In the genomic region with DNA sequence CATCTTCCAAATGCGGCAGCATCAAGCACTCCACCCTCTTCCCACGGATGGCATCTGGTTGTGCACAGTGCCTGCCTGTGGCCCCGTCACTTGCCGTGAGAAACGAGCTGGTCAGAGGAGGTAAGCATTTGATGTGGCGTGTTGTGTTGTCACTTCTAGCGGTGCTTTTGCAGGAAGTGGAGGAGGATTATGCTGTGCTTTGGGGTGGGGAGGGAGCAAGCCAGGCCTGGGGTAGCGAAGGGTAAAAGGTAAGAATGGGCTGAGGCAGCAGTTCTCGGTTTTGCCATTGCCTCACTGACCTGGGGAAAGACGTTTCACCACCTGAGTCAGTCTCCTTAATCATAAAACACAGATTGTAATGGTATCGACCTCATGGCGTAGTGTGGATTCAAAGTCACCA, we compare ENCODE assay signal across 9 cellular contexts. TPM values are rescaled to one million over a fixed set of nuclear protein-coding genes. Genes with fewer than 3 reads are reported as not detected.
DNase-seq lines count a peak whose midpoint lies in the region; ATAC-seq and TF ChIP-seq lines count a peak whose summit lies in the region.
"Had no signal": no experiment of that assay in that cellular context is flagged by ENCODE, and none has a peak within 500 bp of the region (broad histone marks: within the 10 kb centered on the region; RNA-seq: fewer than 3 reads in every experiment).

No MANE protein-coding gene starts in this region.

- H3K4me3 Mint-ChIP-seq in activated CD4-positive, alpha-beta T cell treated with anti-CD3 and anti-CD28 coated beads for 36 hours, result peak overlapping the region; percentile 83
- H3K4me3 Mint-ChIP-seq in activated naive CD8-positive, alpha-beta T cell treated with anti-CD3 and anti-CD28 coated beads, Interleukin-2, amount 50 U/mL, for 24 hours, result peak overlapping the region; percentile 73

- H3K4me1 Mint-ChIP-seq in activated CD4-positive, alpha-beta T cell treated with anti-CD3 and anti-CD28 coated beads for 36 hours, result peaks cover 58% of the 10 kb centered on the region
- peaks cover 60% of the 10 kb centered on the region for H3K4me1 Mint-ChIP-seq in activated naive CD8-positive, alpha-beta T cell treated with anti-CD3 and anti-CD28 coated beads, Interleukin-2, amount 50 U/mL, for 24 hours

- no peaks in the 10 kb centered on the region for H3K27me3 Mint-ChIP-seq in activated CD4-positive, alpha-beta T cell treated with anti-CD3 and anti-CD28 coated beads for 36 hours
- H3K27me3 Mint-ChIP-seq in activated naive CD8-positive, alpha-beta T cell treated with anti-CD3 and anti-CD28 coated beads, Interleukin-2, amount 50 U/mL, for 24 hours, result no peaks in the 10 kb centered on the region

- H3K27ac Mint-ChIP-seq in activated CD4-positive, alpha-beta T cell treated with anti-CD3 and anti-CD28 coated beads for 36 hours, result peak overlapping the region; percentile 94
- H3K27ac Mint-ChIP-seq in activated naive CD8-positive, alpha-beta T cell treated with anti-CD3 and anti-CD28 coated beads, Interleukin-2, amount 50 U/mL, for 24 hours, result peak overlapping the region; percentile 89

- no peaks in the 10 kb centered on the region for H3K9me3 Mint-ChIP-seq in activated CD4-positive, alpha-beta T cell treated with anti-CD3 and anti-CD28 coated beads for 36 hours (ENCODE audit: low read depth)
- H3K9me3 Mint-ChIP-seq in activated naive CD8-positive, alpha-beta T cell treated with anti-CD3 and anti-CD28 coated beads, Interleukin-2, amount 50 U/mL, for 24 hours, result no peaks in the 10 kb centered on the region

- TF ChIP-seq CTCF in DND-41 (IDR thresholded peaks at IDR 0.05; ENCODE audit: borderline replicate concordance, extremely low read depth, low read length, poor library complexity, severe bottlenecking) (no peak), PC-9 (conservative IDR thresholded peaks at IDR 0.05) (no peak), tibial artery (IDR thresholded peaks at IDR 0.05) (no peak)

- intact Hi-C loops in activated CD4-positive, alpha-beta T cell treated with anti-CD3 and anti-CD28 coated beads for 36 hours (cut with DNase I, micrococcal nuclease), result loop anchor here (1.0 to 5.0 kb wide), 10 partner anchors 105 to 854 kb away; a partner anchor contains a TSS
- intact Hi-C loops in PC-9 (cut with micrococcal nuclease; ENCODE audit: unreplicated experiment) (no loop called here), tibial artery (cut with DNase I; ENCODE audit: low total_unique reads) (no loop called here)

- POLR2A ChIA-PET in activated CD4-positive, alpha-beta T cell treated with anti-CD3 and anti-CD28 coated beads for 36 hours (lab: Charles Lee), result interaction anchor here (0.5 to 1.3 kb wide), 4 partner anchors 13 to 128 kb away, joined by 4 to 6 read pairs (median 5); no protein-coding TSS in a partner anchor
- POLR2A ChIA-PET in PC-9 (lab: Charles Lee; ENCODE audit: unreplicated experiment), result interaction anchor here (0.5 kb wide), 1 partner anchor 939 kb away, joined by 7 read pairs; no protein-coding TSS in a partner anchor

- H3K4me2 ChIP-seq in DND-41 (ENCODE audit: insufficient read depth, low read length), result no peak overlapping the region
- H3K4me2 ChIP-seq in PC-9, result no peak overlapping the region

- no TSS peak for BruUV-seq in PC-9 (replicated peaks; lab: Mats Ljungman, UMichigan)

- H3K4me1 ChIP-seq in DND-41 (ENCODE audit: insufficient read depth, low read length) (peaks cover 55% of the 10 kb centered on the region), PC-9 (replicated peaks; ENCODE audit: insufficient read depth) (no peaks in the 10 kb centered on the region), tibial artery (peaks cover 0 to 29% (median 14%) of the 10 kb centered on the region in 4 donors)

- H4K20me1 ChIP-seq in DND-41 (ENCODE audit: insufficient read depth, low read length) (peaks cover 8% of the 10 kb centered on the region; the same call in 1 of the 2 replicates), PC-9 (ENCODE audit: insufficient read depth) (peaks cover 18% of the 10 kb centered on the region)

- peak; percentile 41 for ATAC-seq in DND-41 (ENCODE audit: insufficient read depth, low read depth)
- ATAC-seq in activated CD4-positive, alpha-beta T cell treated with anti-CD3 and anti-CD28 coated beads for 36 hours, result peak; percentile 69
- peak; percentile 60 for ATAC-seq in activated naive CD8-positive, alpha-beta T cell treated with anti-CD3 and anti-CD28 coated beads, Interleukin-2, amount 50 U/mL, for 24 hours

- CTCF ChIA-PET in activated CD4-positive, alpha-beta T cell treated with anti-CD3 and anti-CD28 coated beads for 36 hours (lab: Charles Lee), result interaction anchor here (0.6 to 2.4 kb wide), 11 partner anchors 13 to 243 kb away, joined by 3 to 8 read pairs (median 3); no protein-coding TSS in a partner anchor
- CTCF ChIA-PET in PC-9 (lab: Charles Lee), result interaction anchor here (0.6 kb wide), 1 partner anchor 128 kb away, joined by 3 read pairs; no protein-coding TSS in a partner anchor

- H3K79me2 ChIP-seq in DND-41 (ENCODE audit: insufficient read depth, low read length) (peaks cover 23% of the 10 kb centered on the region), PC-9 (ENCODE audit: low read depth) (no peaks in the 10 kb centered on the region)

- H3K9me2 ChIP-seq in PC-9 (ENCODE audit: insufficient read depth), result no peaks in the 10 kb centered on the region

- no peak overlapping the region for H3K9ac ChIP-seq in DND-41 (ENCODE audit: low read depth, low read length)

- DNase-seq in DND-41, result peak; percentile 71
- peak; percentile 85 for DNase-seq in activated CD4-positive, alpha-beta T cell treated with anti-CD3 and anti-CD28 coated beads for 36 hours
- DNase-seq in activated naive CD8-positive, alpha-beta T cell treated with anti-CD3 and anti-CD28 coated beads, Interleukin-2, amount 50 U/mL, for 24 hours, result peak; percentile 58
- DNase-seq in stimulated activated CD4-positive, alpha-beta T cell treated with anti-CD3 and anti-CD28 coated beads, Interleukin-1b, Interleukin-23, amount 100 ng/mL, for 24 hours (ENCODE audit: low read depth in 4 of 4, low spot score in 1 of 4), result peak; percentile 23 to 58 (median 37)
- DNase-seq in PC-9, result no peak
- DNase-seq in tibial artery, result no peak
- no peak for DNase-seq in NOMO-1 (lab: John Stamatoyannopoulos, UW; ENCODE audit: unreplicated experiment in 2 of 2)
- DNase-seq in epidermal melanocyte (ENCODE audit: insufficient read length, low spot score), result no peak

- peaks cover 27% of the 10 kb centered on the region for H3K36me3 Mint-ChIP-seq in activated CD4-positive, alpha-beta T cell treated with anti-CD3 and anti-CD28 coated beads for 36 hours (ENCODE audit: low read depth)
- peaks cover 15% of the 10 kb centered on the region for H3K36me3 Mint-ChIP-seq in activated naive CD8-positive, alpha-beta T cell treated with anti-CD3 and anti-CD28 coated beads, Interleukin-2, amount 50 U/mL, for 24 hours (ENCODE audit: low read depth)

- no peak overlapping the region for H3K4me3 ChIP-seq in DND-41 (ENCODE audit: low read depth in 1 of 2, low read length in 2 of 2)
- no peak overlapping the region for H3K4me3 ChIP-seq in PC-9
- H3K4me3 ChIP-seq in tibial artery, result no peak overlapping the region

- no peaks in the 10 kb centered on the region for H3K27me3 ChIP-seq in DND-41 (ENCODE audit: insufficient read depth, low read length, poor library complexity)
- no peaks in the 10 kb centered on the region for H3K27me3 ChIP-seq in PC-9 (ENCODE audit: insufficient read depth, low read depth)
- no peaks in the 10 kb centered on the region for H3K27me3 ChIP-seq in tibial artery

- H3K9me3 ChIP-seq in DND-41 (ENCODE audit: insufficient read depth, low read length, severe bottlenecking), result no peaks in the 10 kb centered on the region
- no peaks in the 10 kb centered on the region for H3K9me3 ChIP-seq in PC-9 (ENCODE audit: insufficient read depth, low read depth)
- no peaks in the 10 kb centered on the region for H3K9me3 ChIP-seq in tibial artery

- H2AFZ ChIP-seq in DND-41 (ENCODE audit: low read depth, low read length) (no peak overlapping the region), PC-9 (no peak overlapping the region)

- peaks cover 48% of the 10 kb centered on the region for H3K36me3 ChIP-seq in DND-41 (ENCODE audit: insufficient read depth, low read length)
- H3K36me3 ChIP-seq in PC-9 (ENCODE audit: low read depth), result peaks cover 17% of the 10 kb centered on the region; the same call in 1 of the 2 replicates
- H3K36me3 ChIP-seq in tibial artery, result peaks cover 13 to 52% (median 39%) of the 10 kb centered on the region in 3 donors

- H3K27ac ChIP-seq in DND-41 (ENCODE audit: low read length) (peak overlapping the region; percentile 61), PC-9 (no peak overlapping the region), tibial artery (no peak overlapping the region)

- peaks cover 21% of the 10 kb centered on the region; the same call in 1 of the 2 replicates for H3F3A ChIP-seq in PC-9 (ENCODE audit: insufficient read depth, low read depth)

RNA-seq across cellular contexts. Expression of a gene that starts 2.3 kb away (rescaled TPM):
- total RNA-seq in activated CD4-positive, alpha-beta T cell treated with anti-CD3 and anti-CD28 coated beads for 36 hours, result 10 to 100 TPM; 28.2 to 30.7 TPM
- 35.3 and 45.8 TPM in 2 replicates for total RNA-seq in PC-9 (2021)

RNA-seq across cellular contexts. Expression of a gene that starts 30.7 kb away (rescaled TPM):
- 10 to 100 TPM; 15.2 to 16.5 TPM for total RNA-seq in activated CD4-positive, alpha-beta T cell treated with anti-CD3 and anti-CD28 coated beads for 36 hours
- 31.7 and 33.5 TPM in 2 replicates for total RNA-seq in PC-9 (2021)

RNA-seq across cellular contexts. Expression of a gene that starts 44.9 kb away (rescaled TPM):
- not detected for total RNA-seq in activated CD4-positive, alpha-beta T cell treated with anti-CD3 and anti-CD28 coated beads for 36 hours
- total RNA-seq in PC-9 (2021), result not detected in 2 replicates
- total RNA-seq: posterior vena cava had no signal

Comparison
In these comparisons a context has a peak if more than half of its experiments do, and no peak if none do; other contexts are left out.
1. DNase-seq: peak in DND-41 (single experiment), activated CD4-positive, alpha-beta T cell treated with anti-CD3 and anti-CD28 coated beads for 36 hours (single experiment), activated naive CD8-positive, alpha-beta T cell treated with anti-CD3 and anti-CD28 coated beads, Interleukin-2, amount 50 U/mL, for 24 hours (single experiment) and stimulated activated CD4-positive, alpha-beta T cell treated with anti-CD3 and anti-CD28 coated beads, Interleukin-1b, Interleukin-23, amount 100 ng/mL, for 24 hours (4 of 4); none in PC-9 (0 of 2), tibial artery (0 of 2), NOMO-1 (0 of 2) and epidermal melanocyte (single experiment).
2. intact Hi-C loops: an anchor here in activated CD4-positive, alpha-beta T cell treated with anti-CD3 and anti-CD28 coated beads for 36 hours (1.0 to 5.0 kb wide); none called in PC-9 and tibial artery.
3. Peak in every context shown above with its lines, with median percentiles within 50 percentile points of each other: ATAC-seq.